ENCODE assay signal across 17 cellular contexts in genomic region chr6:74044417-74045096, GRCh38.
DNase-seq lines count a peak whose midpoint lies in the region; ATAC-seq and TF ChIP-seq lines count a peak whose summit lies in the region.
"Had no signal": no experiment of that assay in that cellular context is flagged by ENCODE, and none has a peak within 500 bp of the region (broad histone marks: within the 10 kb centered on the region; RNA-seq: fewer than 3 reads in every experiment).

No MANE protein-coding gene starts in this region.

- DNase-seq in Calu3 (peak; percentile 2), NCI-H226 (peak; percentile 53), fibroblast of pulmonary artery (ENCODE audit: low read depth) (peak; percentile 67), myocyte (ENCODE audit: low read depth) (peak; percentile 18), HEK293T (ENCODE audit: extremely low spot score) (no peak)
- no peak for DNase-seq in stimulated activated naive CD8-positive, alpha-beta T cell treated with anti-CD3 and anti-CD28 coated beads, Interleukin-15, amount 100 ng/mL, for 72 hours
- no peak for DNase-seq in CD8-positive, alpha-beta memory T cell
- DNase-seq: activated CD8-positive, alpha-beta T cell treated with anti-CD3 and anti-CD28 coated beads for 36 hours; colonic mucosa; DMS79; esophagus squamous epithelium; NCI-H1092; NCI-H2171 treated with DMSO at 0.1 percent for 48 hours had no signal

- H3K4me1 ChIP-seq in CD8-positive, alpha-beta memory T cell (ENCODE audit: insufficient read depth, low read length): no peaks in the 10 kb centered on the region
- H3K4me1 ChIP-seq: BLaER1 treated with 17β-estradiol and CSF1 and Interleukin-3, amounts not matched to agents 10 nM and 100 nM; colonic mucosa; esophagus squamous epithelium had no signal

- no peaks in the 10 kb centered on the region for H3K36me3 Mint-ChIP-seq in Calu3 (ENCODE audit: insufficient read depth, unreplicated experiment)
- H3K36me3 Mint-ChIP-seq in CD8-positive, alpha-beta memory T cell: no peaks in the 10 kb centered on the region
- H3K36me3 Mint-ChIP-seq: mesothelial cell of epicardium had no signal

- ATAC-seq in stimulated activated naive CD8-positive, alpha-beta T cell treated with anti-CD3 and anti-CD28 coated beads, Interleukin-15, amount 100 ng/mL, for 72 hours: no peak
- ATAC-seq in HG03039 (IDR thresholded peaks at IDR 0.05; ENCODE audit: unreplicated experiment): no peak
- ATAC-seq: activated CD8-positive, alpha-beta T cell treated with anti-CD3 and anti-CD28 coated beads for 36 hours; SK-N-SH treated with all-trans-retinoic acid at 6 μM for 48 hours had no signal

- BruUV-seq in Calu3 (replicated peaks; lab: Mats Ljungman, UMichigan): no TSS peak

- H3K4me3 ChIP-seq in fibroblast of pulmonary artery (replicated peaks; ENCODE audit: low read depth, low read length): no peak overlapping the region
- H3K4me3 ChIP-seq in CD8-positive, alpha-beta memory T cell (ENCODE audit: low read length): no peak overlapping the region
- H3K4me3 ChIP-seq: BLaER1 treated with 17β-estradiol and CSF1 and Interleukin-3, amounts not matched to agents 10 nM and 100 nM; colonic mucosa; esophagus squamous epithelium had no signal

- H3K9me3 ChIP-seq in CD8-positive, alpha-beta memory T cell (ENCODE audit: low read length): no peaks in the 10 kb centered on the region
- H3K9me3 ChIP-seq: BLaER1 treated with 17β-estradiol and CSF1 and Interleukin-3, amounts not matched to agents 10 nM and 100 nM; colonic mucosa; esophagus squamous epithelium had no signal

- H3K4me1 Mint-ChIP-seq in Calu3 (ENCODE audit: low read depth, unreplicated experiment): peaks cover 30% of the 10 kb centered on the region
- H3K4me1 Mint-ChIP-seq in stimulated activated naive CD8-positive, alpha-beta T cell treated with anti-CD3 and anti-CD28 coated beads, Interleukin-15, amount 100 ng/mL, for 72 hours: no peaks in the 10 kb centered on the region
- no peaks in the 10 kb centered on the region for H3K4me1 Mint-ChIP-seq in CD8-positive, alpha-beta memory T cell
- H3K4me1 Mint-ChIP-seq: mesothelial cell of epicardium had no signal

- no peak overlapping the region for H3K4me3 Mint-ChIP-seq in Calu3 (ENCODE audit: low read depth, unreplicated experiment)
- no peak overlapping the region for H3K4me3 Mint-ChIP-seq in stimulated activated naive CD8-positive, alpha-beta T cell treated with anti-CD3 and anti-CD28 coated beads, Interleukin-15, amount 100 ng/mL, for 72 hours
- H3K4me3 Mint-ChIP-seq in CD8-positive, alpha-beta memory T cell: no peak overlapping the region
- H3K4me3 Mint-ChIP-seq: activated CD8-positive, alpha-beta T cell treated with anti-CD3 and anti-CD28 coated beads for 36 hours; mesothelial cell of epicardium had no signal

- peak overlapping the region; percentile 41 for H3K27ac Mint-ChIP-seq in Calu3 (ENCODE audit: unreplicated experiment)
- H3K27ac Mint-ChIP-seq in stimulated activated naive CD8-positive, alpha-beta T cell treated with anti-CD3 and anti-CD28 coated beads, Interleukin-15, amount 100 ng/mL, for 72 hours: no peak overlapping the region
- no peak overlapping the region for H3K27ac Mint-ChIP-seq in CD8-positive, alpha-beta memory T cell
- H3K27ac Mint-ChIP-seq: activated CD8-positive, alpha-beta T cell treated with anti-CD3 and anti-CD28 coated beads for 36 hours; mesothelial cell of epicardium had no signal

- CTCF ChIA-PET in Calu3 (lab: Charles Lee): interaction anchor here (0.6 kb wide), 1 partner anchor 1094 kb away, joined by 3 read pairs; no protein-coding TSS in a partner anchor
- CTCF ChIA-PET in HEK293T (lab: Yijun Ruan, JAX): interaction anchor here (0.7 kb wide), 1 partner anchor 46 kb away, joined by 3 read pairs; no protein-coding TSS in a partner anchor
- CTCF ChIA-PET in CD8-positive, alpha-beta memory T cell (lab: Charles Lee): no interaction called here

- POLR2A ChIA-PET in HEK293T (lab: Yijun Ruan, JAX): no interaction called here
- POLR2A ChIA-PET in CD8-positive, alpha-beta memory T cell (lab: Charles Lee): no interaction called here

- H3K27me3 Mint-ChIP-seq in Calu3 (ENCODE audit: unreplicated experiment): no peaks in the 10 kb centered on the region
- H3K27me3 Mint-ChIP-seq in stimulated activated naive CD8-positive, alpha-beta T cell treated with anti-CD3 and anti-CD28 coated beads, Interleukin-15, amount 100 ng/mL, for 72 hours: no peaks in the 10 kb centered on the region
- no peaks in the 10 kb centered on the region for H3K27me3 Mint-ChIP-seq in CD8-positive, alpha-beta memory T cell
- H3K27me3 Mint-ChIP-seq: activated CD8-positive, alpha-beta T cell treated with anti-CD3 and anti-CD28 coated beads for 36 hours had no signal

- H3K27me3 ChIP-seq in CD8-positive, alpha-beta memory T cell (ENCODE audit: insufficient read depth, low read length, poor library complexity, severe bottlenecking): no peaks in the 10 kb centered on the region
- H3K27me3 ChIP-seq: BLaER1 treated with 17β-estradiol and CSF1 and Interleukin-3, amounts not matched to agents 10 nM and 100 nM; colonic mucosa; esophagus squamous epithelium had no signal

- no peaks in the 10 kb centered on the region for H3K9me3 Mint-ChIP-seq in Calu3 (ENCODE audit: low read depth, unreplicated experiment)
- H3K9me3 Mint-ChIP-seq in stimulated activated naive CD8-positive, alpha-beta T cell treated with anti-CD3 and anti-CD28 coated beads, Interleukin-15, amount 100 ng/mL, for 72 hours: no peaks in the 10 kb centered on the region
- H3K9me3 Mint-ChIP-seq in CD8-positive, alpha-beta memory T cell: peaks cover 0 to 5% (median 0%) of the 10 kb centered on the region in 5 donors
- H3K9me3 Mint-ChIP-seq: activated CD8-positive, alpha-beta T cell treated with anti-CD3 and anti-CD28 coated beads for 36 hours; mesothelial cell of epicardium had no signal

- intact Hi-C loops in Calu3 (cut with micrococcal nuclease; ENCODE audit: unreplicated experiment): no loop called here

- no peak for TF ChIP-seq CTCF in Calu3 (IDR thresholded peaks at IDR 0.05; ENCODE audit: unreplicated experiment)
- no peak for TF ChIP-seq CTCF in fibroblast of pulmonary artery (IDR thresholded peaks at IDR 0.05; ENCODE audit: low read length, missing control alignments)

- no peak overlapping the region for H3K27ac ChIP-seq in CD8-positive, alpha-beta memory T cell (ENCODE audit: low read depth, low read length)
- H3K27ac ChIP-seq: BLaER1 treated with 17β-estradiol and CSF1 and Interleukin-3, amounts not matched to agents 10 nM and 100 nM; colonic mucosa; esophagus squamous epithelium had no signal

- H3K36me3 ChIP-seq in CD8-positive, alpha-beta memory T cell (ENCODE audit: insufficient read depth, low read length): no peaks in the 10 kb centered on the region
- H3K36me3 ChIP-seq: BLaER1 treated with 17β-estradiol and CSF1 and Interleukin-3, amounts not matched to agents 10 nM and 100 nM; colonic mucosa; esophagus squamous epithelium had no signal

TF ChIP-seq in HEK293T, 16 proteins besides CTCF, POLR2A, EP300 and RAD21:
- no peak for TF ChIP-seq BHLHE40 (IDR thresholded peaks at IDR 0.05; ENCODE audit: borderline replicate concordance)
- TF ChIP-seq SP1 (IDR thresholded peaks at IDR 0.05): no peak
- no peak for TF ChIP-seq FOXK2 (IDR thresholded peaks at IDR 0.05)
- TF ChIP-seq ARNT (IDR thresholded peaks at IDR 0.05): no peak
- TF ChIP-seq LEF1 (IDR thresholded peaks at IDR 0.05; ENCODE audit: borderline replicate concordance): no peak
- TF ChIP-seq SUZ12 (IDR thresholded peaks at IDR 0.05): no peak

Comparison
In these comparisons a context has a peak if more than half of its experiments do, and no peak if none do; other contexts are left out.
1. DNase-seq: peak in Calu3 (single experiment), NCI-H226 (single experiment), fibroblast of pulmonary artery (single experiment) and myocyte (single experiment); none in stimulated activated naive CD8-positive, alpha-beta T cell treated with anti-CD3 and anti-CD28 coated beads, Interleukin-15, amount 100 ng/mL, for 72 hours (0 of 2), HEK293T (single experiment) and CD8-positive, alpha-beta memory T cell (0 of 5).